Comparison of ENCODE assay signal across 24 cellular contexts in genomic region chr12:82695531-82695930, GRCh38.
"Had no signal": no experiment of that assay in that cellular context is flagged by ENCODE, and none has a peak within 500 bp of the region (broad histone marks: within the 10 kb centered on the region; RNA-seq: fewer than 3 reads in every experiment).

No MANE protein-coding gene starts in this region.

- H3K27me3 ChIP-seq: brain microvascular endothelial cell, cardiac muscle cell had no signal

- H3K4me1 Mint-ChIP-seq: activated CD4-positive, alpha-beta T cell treated with anti-CD3 and anti-CD28 coated beads, Interleukin-2, amount 10 ng/mL, durations not matched to agents 7 days and 5 days; activated naive CD4-positive, alpha-beta T cell treated with anti-CD3 and anti-CD28 coated beads, Interleukin-2, amount 10 ng/mL, durations not matched to agents 7 days and 5 days; activated naive CD8-positive, alpha-beta T cell treated with anti-CD3 and anti-CD28 coated beads for 36 hours; activated T-helper 17 cell treated with anti-CD3 and anti-CD28 coated beads, Interleukin-2, amount 50 U/mL, for 72 hours had no signal

- H3K4me3 Mint-ChIP-seq: activated CD4-positive, alpha-beta memory T cell treated with anti-CD3 and anti-CD28 coated beads for 36 hours; activated CD4-positive, alpha-beta T cell treated with anti-CD3 and anti-CD28 coated beads, Interleukin-2, amount 10 ng/mL, durations not matched to agents 7 days and 5 days; activated naive CD4-positive, alpha-beta T cell treated with anti-CD3 and anti-CD28 coated beads, Interleukin-2, amount 10 ng/mL, durations not matched to agents 7 days and 5 days; activated naive CD8-positive, alpha-beta T cell treated with anti-CD3 and anti-CD28 coated beads for 36 hours; activated T-helper 17 cell treated with anti-CD3 and anti-CD28 coated beads, Interleukin-2, amount 50 U/mL, for 72 hours; T-helper 17 cell had no signal

- H3K9me3 Mint-ChIP-seq: activated CD4-positive, alpha-beta memory T cell treated with anti-CD3 and anti-CD28 coated beads for 36 hours; activated CD4-positive, alpha-beta T cell treated with anti-CD3 and anti-CD28 coated beads, Interleukin-2, amount 10 ng/mL, durations not matched to agents 7 days and 5 days; activated naive CD4-positive, alpha-beta T cell treated with anti-CD3 and anti-CD28 coated beads, Interleukin-2, amount 10 ng/mL, durations not matched to agents 7 days and 5 days; activated naive CD8-positive, alpha-beta T cell treated with anti-CD3 and anti-CD28 coated beads for 36 hours; activated T-helper 17 cell treated with anti-CD3 and anti-CD28 coated beads, Interleukin-2, amount 50 U/mL, for 72 hours had no signal

- H3K36me3 ChIP-seq: brain microvascular endothelial cell, cardiac muscle cell had no signal

- DNase-seq: activated CD4-positive, alpha-beta memory T cell treated with anti-CD3 and anti-CD28 coated beads for 36 hours; activated CD4-positive, alpha-beta T cell treated with anti-CD3 and anti-CD28 coated beads, Interleukin-2, amount 10 ng/mL, durations not matched to agents 7 days and 5 days; activated CD4-positive, CD25-positive, alpha-beta regulatory T cell; activated CD8-positive, alpha-beta memory T cell treated with anti-CD3 and anti-CD28 coated beads for 24 hours; activated gamma-delta T cell treated with Interleukin-2 at 50 U/mL for 16 hours; activated naive CD4-positive, alpha-beta T cell treated with anti-CD3 and anti-CD28 coated beads, Interleukin-2, amount 10 ng/mL, durations not matched to agents 7 days and 5 days; activated naive CD8-positive, alpha-beta T cell treated with anti-CD3 and anti-CD28 coated beads for 36 hours; activated T-cell treated with anti-CD3 and anti-CD28 coated beads for 4 hours; activated T-cell treated with anti-CD3 and anti-CD28 coated beads, Interleukin-2, amount 50 U/mL, for 48 hours; brain microvascular endothelial cell; KG1; NCI-H1092; NCI-H1417; NCI-H1930; NCI-H2171; NCI-H526 treated with DMSO at 0.1 percent for 48 hours; NCI-H82; OCI-M1; SIG-M5; T-helper 17 cell; T-helper 9 cell had no signal

- H3K4me3 ChIP-seq: cardiac muscle cell had no signal

- H3K27ac ChIP-seq: brain microvascular endothelial cell, cardiac muscle cell, VCaP had no signal

- H3K36me3 Mint-ChIP-seq: activated naive CD4-positive, alpha-beta T cell treated with anti-CD3 and anti-CD28 coated beads, Interleukin-2, amount 10 ng/mL, durations not matched to agents 7 days and 5 days had no signal

- H3K27me3 Mint-ChIP-seq: activated CD4-positive, alpha-beta memory T cell treated with anti-CD3 and anti-CD28 coated beads for 36 hours; activated CD4-positive, alpha-beta T cell treated with anti-CD3 and anti-CD28 coated beads, Interleukin-2, amount 10 ng/mL, durations not matched to agents 7 days and 5 days; activated naive CD4-positive, alpha-beta T cell treated with anti-CD3 and anti-CD28 coated beads, Interleukin-2, amount 10 ng/mL, durations not matched to agents 7 days and 5 days; activated naive CD8-positive, alpha-beta T cell treated with anti-CD3 and anti-CD28 coated beads for 36 hours; activated T-helper 17 cell treated with anti-CD3 and anti-CD28 coated beads, Interleukin-2, amount 50 U/mL, for 72 hours; T-helper 17 cell had no signal

- H3K27ac Mint-ChIP-seq: activated CD4-positive, alpha-beta memory T cell treated with anti-CD3 and anti-CD28 coated beads for 36 hours; activated CD4-positive, alpha-beta T cell treated with anti-CD3 and anti-CD28 coated beads, Interleukin-2, amount 10 ng/mL, durations not matched to agents 7 days and 5 days; activated naive CD4-positive, alpha-beta T cell treated with anti-CD3 and anti-CD28 coated beads, Interleukin-2, amount 10 ng/mL, durations not matched to agents 7 days and 5 days; activated naive CD8-positive, alpha-beta T cell treated with anti-CD3 and anti-CD28 coated beads for 36 hours; activated T-helper 17 cell treated with anti-CD3 and anti-CD28 coated beads, Interleukin-2, amount 50 U/mL, for 72 hours; T-helper 17 cell had no signal

- ATAC-seq: activated T-helper 17 cell treated with anti-CD3 and anti-CD28 coated beads, Interleukin-2, amount 50 U/mL, for 72 hours; T-helper 17 cell had no signal
